In the genomic region with DNA sequence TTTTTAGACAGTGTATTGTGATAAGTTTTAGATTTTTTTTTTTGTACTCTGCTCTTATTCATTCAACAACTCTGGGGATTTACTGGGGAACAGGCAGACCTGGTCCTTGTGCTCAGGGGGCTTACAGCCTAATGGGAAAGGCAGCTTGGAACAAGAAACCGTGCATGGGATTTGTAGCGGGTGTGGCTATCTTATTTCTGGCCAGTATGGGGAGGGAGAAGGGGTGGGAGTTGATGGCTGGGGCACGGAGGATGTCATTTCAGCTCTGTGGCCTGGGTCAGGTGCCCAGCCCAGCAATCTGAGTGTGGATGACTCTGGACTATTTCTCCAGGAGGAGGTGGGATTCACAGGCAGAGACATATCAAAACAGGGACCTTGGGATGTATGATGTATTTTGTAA, we compare ENCODE assay signal across 10 cellular contexts. TPM values are rescaled to one million over a fixed set of nuclear protein-coding genes. Genes with fewer than 3 reads are reported as not detected.
DNase-seq lines count a peak whose midpoint lies in the region; ATAC-seq and TF ChIP-seq lines count a peak whose summit lies in the region.
"Had no signal": no experiment of that assay in that cellular context is flagged by ENCODE, and none has a peak within 500 bp of the region (broad histone marks: within the 10 kb centered on the region; RNA-seq: fewer than 3 reads in every experiment).

No MANE protein-coding gene starts in this region.

- H3K27ac Mint-ChIP-seq in activated CD4-positive, alpha-beta memory T cell treated with anti-CD3 and anti-CD28 coated beads for 36 hours = peak overlapping the region; percentile 77
- no peak overlapping the region for H3K27ac Mint-ChIP-seq in activated CD4-positive, alpha-beta memory T cell treated with anti-CD3 and anti-CD28 coated beads, Interleukin-2, amount 10 ng/mL, durations not matched to agents 7 days and 5 days

- no peaks in the 10 kb centered on the region for H3K36me3 Mint-ChIP-seq in activated CD4-positive, alpha-beta memory T cell treated with anti-CD3 and anti-CD28 coated beads for 36 hours
- no peaks in the 10 kb centered on the region for H3K36me3 Mint-ChIP-seq in activated CD4-positive, alpha-beta memory T cell treated with anti-CD3 and anti-CD28 coated beads, Interleukin-2, amount 10 ng/mL, durations not matched to agents 7 days and 5 days (ENCODE audit: low read depth)

- H3K4me1 ChIP-seq in duodenal mucosa (ENCODE audit: control insufficient read depth in 1 of 2, insufficient read depth in 2 of 2, low read length in 2 of 2) (peaks cover 35 to 40% of the 10 kb centered on the region in 2 donors), thoracic aorta (ENCODE audit: control insufficient read depth in 1 of 2, low read depth in 2 of 2) (peaks cover 56 to 65% of the 10 kb centered on the region in 2 donors)

- H3K4me3 ChIP-seq in duodenal mucosa (ENCODE audit: low read depth in 1 of 2, low read length in 2 of 2) (no peak overlapping the region), thoracic aorta (no peak overlapping the region)
- H3K4me3 ChIP-seq: body of pancreas had no signal

- H3K27ac ChIP-seq in duodenal mucosa (ENCODE audit: low read depth, low read length) (peak overlapping the region; percentile 58), thoracic aorta (peak overlapping the region; percentile 92)

- H3K27me3 ChIP-seq in duodenal mucosa (ENCODE audit: control insufficient read depth in 1 of 2, insufficient read depth in 2 of 2, low read length in 2 of 2) = no peaks in the 10 kb centered on the region
- H3K27me3 ChIP-seq in thoracic aorta (replicated peaks; ENCODE audit: insufficient read depth) = no peaks in the 10 kb centered on the region
- H3K27me3 ChIP-seq: body of pancreas had no signal

- intact Hi-C loops in activated CD4-positive, alpha-beta memory T cell treated with anti-CD3 and anti-CD28 coated beads for 36 hours (cut with micrococcal nuclease) = loop anchor here (1.0 to 10.0 kb wide), 3 partner anchors 14 to 120 kb away; no protein-coding TSS in a partner anchor

- H3K9me3 ChIP-seq in duodenal mucosa (ENCODE audit: control insufficient read depth in 1 of 2, low read length in 2 of 2) (no peaks in the 10 kb centered on the region), thoracic aorta (no peaks in the 10 kb centered on the region)
- H3K9me3 ChIP-seq: body of pancreas had no signal

- no peak overlapping the region for H3K9ac ChIP-seq in duodenal mucosa (ENCODE audit: low read depth in 1 of 2, low read length in 2 of 2)

- H3K27me3 Mint-ChIP-seq in activated CD4-positive, alpha-beta memory T cell treated with anti-CD3 and anti-CD28 coated beads for 36 hours = no peaks in the 10 kb centered on the region
- H3K27me3 Mint-ChIP-seq in activated CD4-positive, alpha-beta memory T cell treated with anti-CD3 and anti-CD28 coated beads, Interleukin-2, amount 10 ng/mL, durations not matched to agents 7 days and 5 days = no peaks in the 10 kb centered on the region

- H3K36me3 ChIP-seq in duodenal mucosa (ENCODE audit: control insufficient read depth in 1 of 2, insufficient read depth in 2 of 2, low read length in 2 of 2) (no peaks in the 10 kb centered on the region), thoracic aorta (no peaks in the 10 kb centered on the region)

- POLR2A ChIA-PET in activated CD4-positive, alpha-beta memory T cell treated with anti-CD3 and anti-CD28 coated beads for 36 hours (lab: Charles Lee) = interaction anchor here (1.3 kb wide), 1 partner anchor 52 kb away, joined by 7 read pairs; no protein-coding TSS in a partner anchor
- POLR2A ChIA-PET in activated CD4-positive, alpha-beta memory T cell treated with anti-CD3 and anti-CD28 coated beads, Interleukin-2, amount 10 ng/mL, durations not matched to agents 7 days and 5 days (lab: Charles Lee) = no interaction called here

- CTCF ChIA-PET in activated CD4-positive, alpha-beta memory T cell treated with anti-CD3 and anti-CD28 coated beads for 36 hours (lab: Charles Lee) = interaction anchor here (1.1 kb wide), 1 partner anchor 191 kb away, joined by 3 read pairs; no protein-coding TSS in a partner anchor
- CTCF ChIA-PET in activated CD4-positive, alpha-beta memory T cell treated with anti-CD3 and anti-CD28 coated beads, Interleukin-2, amount 10 ng/mL, durations not matched to agents 7 days and 5 days (lab: Charles Lee) = no interaction called here

- TF ChIP-seq CTCF in thoracic aorta (IDR thresholded peaks at IDR 0.05) = no peak

- no peak for ATAC-seq in thoracic aorta (ENCODE audit: insufficient number of reproducible peaks, low FRiP score, low read depth)
- ATAC-seq in HG02623 (IDR thresholded peaks at IDR 0.05; ENCODE audit: unreplicated experiment) = no peak

- no peaks in the 10 kb centered on the region for H3K9me3 Mint-ChIP-seq in activated CD4-positive, alpha-beta memory T cell treated with anti-CD3 and anti-CD28 coated beads for 36 hours
- H3K9me3 Mint-ChIP-seq in activated CD4-positive, alpha-beta memory T cell treated with anti-CD3 and anti-CD28 coated beads, Interleukin-2, amount 10 ng/mL, durations not matched to agents 7 days and 5 days = no peaks in the 10 kb centered on the region

- H3K4me3 Mint-ChIP-seq in activated CD4-positive, alpha-beta memory T cell treated with anti-CD3 and anti-CD28 coated beads for 36 hours = no peak overlapping the region
- no peak overlapping the region for H3K4me3 Mint-ChIP-seq in activated CD4-positive, alpha-beta memory T cell treated with anti-CD3 and anti-CD28 coated beads, Interleukin-2, amount 10 ng/mL, durations not matched to agents 7 days and 5 days

- H3K4me1 Mint-ChIP-seq in activated CD4-positive, alpha-beta memory T cell treated with anti-CD3 and anti-CD28 coated beads for 36 hours (ENCODE audit: low read depth) = peaks cover 52% of the 10 kb centered on the region
- peaks cover 20% of the 10 kb centered on the region for H3K4me1 Mint-ChIP-seq in activated CD4-positive, alpha-beta memory T cell treated with anti-CD3 and anti-CD28 coated beads, Interleukin-2, amount 10 ng/mL, durations not matched to agents 7 days and 5 days

- DNase-seq in activated CD4-positive, alpha-beta memory T cell treated with anti-CD3 and anti-CD28 coated beads for 36 hours = no peak
- DNase-seq in activated CD4-positive, alpha-beta memory T cell treated with anti-CD3 and anti-CD28 coated beads, Interleukin-2, amount 10 ng/mL, durations not matched to agents 7 days and 5 days = no peak
- DNase-seq in myocyte (ENCODE audit: low read depth) = peak; percentile 53
- no peak for DNase-seq in thoracic aorta (ENCODE audit: low spot score)
- no peak for DNase-seq in epidermal melanocyte (ENCODE audit: insufficient read length, low spot score)
- DNase-seq in NCI-H1092 treated with DMSO at 0.1 percent for 48 hours (lab: John Stamatoyannopoulos, UW) = no peak
- DNase-seq: NCI-H2227 treated with DMSO at 0.1 percent for 48 hours had no signal

RNA-seq across cellular contexts. Expression of a gene that starts 47.0 kb away (rescaled TPM):
- total RNA-seq in activated CD4-positive, alpha-beta memory T cell treated with anti-CD3 and anti-CD28 coated beads for 36 hours = 10 to 100 TPM; 22.7 to 23.0 TPM
- 10 to 100 TPM; 29.8 to 30.6 TPM for total RNA-seq in activated CD4-positive, alpha-beta memory T cell treated with anti-CD3 and anti-CD28 coated beads, Interleukin-2, amount 10 ng/mL, durations not matched to agents 7 days and 5 days
- total RNA-seq in myocyte (1.1 and 1.8 TPM in 2 replicates), thoracic aorta (10 to 100 TPM; 85.3 to 90.2 TPM)
- 0.95 TPM for polyA plus RNA-seq in myocyte (2012)
